1 cellular context compared by ENCODE assay signal in the genomic region with DNA sequence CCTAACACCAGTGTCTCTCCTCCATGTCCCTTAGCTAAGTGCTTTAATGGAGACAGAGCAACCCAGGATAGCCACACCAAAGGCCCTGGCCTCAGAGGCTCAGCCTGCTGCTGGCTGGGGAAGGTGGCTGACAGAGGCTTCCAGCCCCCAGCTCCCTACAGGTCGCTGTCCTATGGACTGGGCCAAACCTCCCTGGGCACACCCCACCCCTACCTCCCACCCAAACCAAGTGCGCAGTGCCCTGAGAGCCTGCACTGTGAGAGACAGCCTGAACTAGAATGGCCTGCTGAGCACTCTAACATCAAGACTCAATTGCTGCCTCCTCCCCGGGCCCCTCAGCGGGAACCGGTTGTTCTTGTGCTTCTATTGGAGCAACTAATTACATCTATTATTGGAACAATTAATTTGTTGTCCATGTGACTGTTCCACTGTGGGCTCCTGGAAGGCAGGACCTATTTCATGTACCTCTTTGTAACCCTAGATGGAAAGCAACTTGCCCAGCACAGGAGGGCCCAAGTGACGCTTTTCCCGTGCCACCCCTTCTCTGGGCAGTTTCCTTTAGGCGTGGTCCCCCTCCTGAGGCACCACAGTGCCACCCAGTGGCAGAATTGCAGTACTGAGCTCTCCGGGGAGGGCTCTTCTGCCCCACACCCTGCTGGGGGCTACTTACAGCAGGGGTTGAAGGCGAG.
TF ChIP-seq lines count a peak whose summit lies in the region.

No MANE protein-coding gene starts in this region.

TF ChIP-seq in HepG2, 621 proteins besides CTCF, POLR2A, EP300 and RAD21 (continued from another document and continues in another):
- TF ChIP-seq ZNF530 (CRISPR knock-in tag; IDR thresholded peaks at IDR 0.05; ENCODE audit: low read depth) (no peak), ZNF709 (CRISPR knock-in tag; IDR thresholded peaks at IDR 0.05) (no peak), NFYC (CRISPR knock-in tag; IDR thresholded peaks at IDR 0.05) (no peak), ZSCAN12 (CRISPR knock-in tag; IDR thresholded peaks at IDR 0.05) (no peak), RFX3 (CRISPR knock-in tag; IDR thresholded peaks at IDR 0.05) (no peak), ZNF724P (CRISPR knock-in tag; IDR thresholded peaks at IDR 0.05; ENCODE audit: borderline replicate concordance) (no peak), ZNF354B (CRISPR knock-in tag; IDR thresholded peaks at IDR 0.05) (no peak), NR2C2 (CRISPR knock-in tag; IDR thresholded peaks at IDR 0.05; ENCODE audit: borderline replicate concordance) (no peak), ZNF510 (CRISPR knock-in tag; IDR thresholded peaks at IDR 0.05; ENCODE audit: low read depth) (no peak), PHB2 (IDR thresholded peaks at IDR 0.05; ENCODE audit: partially characterized antibody) (no peak), ZNF782 (CRISPR knock-in tag; IDR thresholded peaks at IDR 0.05; ENCODE audit: borderline replicate concordance) (no peak), MAFK (conservative IDR thresholded peaks at IDR 0.05 in 1 of 2, IDR thresholded peaks at IDR 0.05 in 1 of 2; ENCODE audit: low read length in 2 of 2) (no peak), PAWR (CRISPR knock-in tag; IDR thresholded peaks at IDR 0.05; ENCODE audit: borderline replicate concordance) (no peak), NRL (CRISPR knock-in tag; IDR thresholded peaks at IDR 0.05; ENCODE audit: borderline replicate concordance) (no peak), NFE2L2 (IDR thresholded peaks at IDR 0.05; ENCODE audit: low read length) (no peak), AKAP8 (CRISPR knock-in tag; IDR thresholded peaks at IDR 0.05) (no peak), ZNF451 (CRISPR knock-in tag; IDR thresholded peaks at IDR 0.05) (0 out of 2 replicates have a peak, but pooled peaks have one; percentile 38), PCBP1 (IDR thresholded peaks at IDR 0.05; ENCODE audit: borderline replicate concordance, low read depth, low read length) (no peak), HOXA5 (CRISPR knock-in tag; IDR thresholded peaks at IDR 0.05) (peak; percentile 62; the same call in 1 of the 2 replicates), NCOA1 (CRISPR knock-in tag; IDR thresholded peaks at IDR 0.05) (no peak), ZNF598 (CRISPR knock-in tag; IDR thresholded peaks at IDR 0.05; ENCODE audit: borderline replicate concordance) (no peak), ZKSCAN1 (IDR thresholded peaks at IDR 0.05; ENCODE audit: low read length) (no peak), ZNF841 (CRISPR knock-in tag; IDR thresholded peaks at IDR 0.05; ENCODE audit: borderline replicate concordance) (no peak), ZNF556 (CRISPR knock-in tag; IDR thresholded peaks at IDR 0.05; ENCODE audit: borderline replicate concordance) (no peak), SKI (IDR thresholded peaks at IDR 0.05; ENCODE audit: partially characterized antibody) (no peak)
- TF ChIP-seq, protein P1, sequence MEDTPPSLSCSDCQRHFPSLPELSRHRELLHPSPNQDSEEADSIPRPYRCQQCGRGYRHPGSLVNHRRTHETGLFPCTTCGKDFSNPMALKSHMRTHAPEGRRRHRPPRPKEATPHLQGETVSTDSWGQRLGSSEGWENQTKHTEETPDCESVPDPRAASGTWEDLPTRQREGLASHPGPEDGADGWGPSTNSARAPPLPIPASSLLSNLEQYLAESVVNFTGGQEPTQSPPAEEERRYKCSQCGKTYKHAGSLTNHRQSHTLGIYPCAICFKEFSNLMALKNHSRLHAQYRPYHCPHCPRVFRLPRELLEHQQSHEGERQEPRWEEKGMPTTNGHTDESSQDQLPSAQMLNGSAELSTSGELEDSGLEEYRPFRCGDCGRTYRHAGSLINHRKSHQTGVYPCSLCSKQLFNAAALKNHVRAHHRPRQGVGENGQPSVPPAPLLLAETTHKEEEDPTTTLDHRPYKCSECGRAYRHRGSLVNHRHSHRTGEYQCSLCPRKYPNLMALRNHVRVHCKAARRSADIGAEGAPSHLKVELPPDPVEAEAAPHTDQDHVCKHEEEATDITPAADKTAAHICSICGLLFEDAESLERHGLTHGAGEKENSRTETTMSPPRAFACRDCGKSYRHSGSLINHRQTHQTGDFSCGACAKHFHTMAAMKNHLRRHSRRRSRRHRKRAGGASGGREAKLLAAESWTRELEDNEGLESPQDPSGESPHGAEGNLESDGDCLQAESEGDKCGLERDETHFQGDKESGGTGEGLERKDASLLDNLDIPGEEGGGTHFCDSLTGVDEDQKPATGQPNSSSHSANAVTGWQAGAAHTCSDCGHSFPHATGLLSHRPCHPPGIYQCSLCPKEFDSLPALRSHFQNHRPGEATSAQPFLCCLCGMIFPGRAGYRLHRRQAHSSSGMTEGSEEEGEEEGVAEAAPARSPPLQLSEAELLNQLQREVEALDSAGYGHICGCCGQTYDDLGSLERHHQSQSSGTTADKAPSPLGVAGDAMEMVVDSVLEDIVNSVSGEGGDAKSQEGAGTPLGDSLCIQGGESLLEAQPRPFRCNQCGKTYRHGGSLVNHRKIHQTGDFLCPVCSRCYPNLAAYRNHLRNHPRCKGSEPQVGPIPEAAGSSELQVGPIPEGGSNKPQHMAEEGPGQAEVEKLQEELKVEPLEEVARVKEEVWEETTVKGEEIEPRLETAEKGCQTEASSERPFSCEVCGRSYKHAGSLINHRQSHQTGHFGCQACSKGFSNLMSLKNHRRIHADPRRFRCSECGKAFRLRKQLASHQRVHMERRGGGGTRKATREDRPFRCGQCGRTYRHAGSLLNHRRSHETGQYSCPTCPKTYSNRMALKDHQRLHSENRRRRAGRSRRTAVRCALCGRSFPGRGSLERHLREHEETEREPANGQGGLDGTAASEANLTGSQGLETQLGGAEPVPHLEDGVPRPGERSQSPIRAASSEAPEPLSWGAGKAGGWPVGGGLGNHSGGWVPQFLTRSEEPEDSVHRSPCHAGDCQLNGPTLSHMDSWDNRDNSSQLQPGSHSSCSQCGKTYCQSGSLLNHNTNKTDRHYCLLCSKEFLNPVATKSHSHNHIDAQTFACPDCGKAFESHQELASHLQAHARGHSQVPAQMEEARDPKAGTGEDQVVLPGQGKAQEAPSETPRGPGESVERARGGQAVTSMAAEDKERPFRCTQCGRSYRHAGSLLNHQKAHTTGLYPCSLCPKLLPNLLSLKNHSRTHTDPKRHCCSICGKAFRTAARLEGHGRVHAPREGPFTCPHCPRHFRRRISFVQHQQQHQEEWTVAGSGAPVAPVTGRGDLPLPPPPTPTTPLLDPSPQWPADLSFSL (CRISPR knock-in tag; IDR thresholded peaks at IDR 0.05), result no peak
- TF ChIP-seq, protein P2, sequence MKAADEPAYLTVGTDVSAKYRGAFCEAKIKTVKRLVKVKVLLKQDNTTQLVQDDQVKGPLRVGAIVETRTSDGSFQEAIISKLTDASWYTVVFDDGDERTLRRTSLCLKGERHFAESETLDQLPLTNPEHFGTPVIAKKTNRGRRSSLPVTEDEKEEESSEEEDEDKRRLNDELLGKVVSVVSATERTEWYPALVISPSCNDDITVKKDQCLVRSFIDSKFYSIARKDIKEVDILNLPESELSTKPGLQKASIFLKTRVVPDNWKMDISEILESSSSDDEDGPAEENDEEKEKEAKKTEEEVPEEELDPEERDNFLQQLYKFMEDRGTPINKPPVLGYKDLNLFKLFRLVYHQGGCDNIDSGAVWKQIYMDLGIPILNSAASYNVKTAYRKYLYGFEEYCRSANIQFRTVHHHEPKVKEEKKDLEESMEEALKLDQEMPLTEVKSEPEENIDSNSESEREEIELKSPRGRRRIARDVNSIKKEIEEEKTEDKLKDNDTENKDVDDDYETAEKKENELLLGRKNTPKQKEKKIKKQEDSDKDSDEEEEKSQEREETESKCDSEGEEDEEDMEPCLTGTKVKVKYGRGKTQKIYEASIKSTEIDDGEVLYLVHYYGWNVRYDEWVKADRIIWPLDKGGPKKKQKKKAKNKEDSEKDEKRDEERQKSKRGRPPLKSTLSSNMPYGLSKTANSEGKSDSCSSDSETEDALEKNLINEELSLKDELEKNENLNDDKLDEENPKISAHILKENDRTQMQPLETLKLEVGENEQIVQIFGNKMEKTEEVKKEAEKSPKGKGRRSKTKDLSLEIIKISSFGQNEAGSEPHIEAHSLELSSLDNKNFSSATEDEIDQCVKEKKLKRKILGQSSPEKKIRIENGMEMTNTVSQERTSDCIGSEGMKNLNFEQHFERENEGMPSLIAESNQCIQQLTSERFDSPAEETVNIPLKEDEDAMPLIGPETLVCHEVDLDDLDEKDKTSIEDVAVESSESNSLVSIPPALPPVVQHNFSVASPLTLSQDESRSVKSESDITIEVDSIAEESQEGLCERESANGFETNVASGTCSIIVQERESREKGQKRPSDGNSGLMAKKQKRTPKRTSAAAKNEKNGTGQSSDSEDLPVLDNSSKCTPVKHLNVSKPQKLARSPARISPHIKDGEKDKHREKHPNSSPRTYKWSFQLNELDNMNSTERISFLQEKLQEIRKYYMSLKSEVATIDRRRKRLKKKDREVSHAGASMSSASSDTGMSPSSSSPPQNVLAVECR (CRISPR knock-in tag; IDR thresholded peaks at IDR 0.05; ENCODE audit: borderline replicate concordance), result no peak
- TF ChIP-seq, protein P3, sequence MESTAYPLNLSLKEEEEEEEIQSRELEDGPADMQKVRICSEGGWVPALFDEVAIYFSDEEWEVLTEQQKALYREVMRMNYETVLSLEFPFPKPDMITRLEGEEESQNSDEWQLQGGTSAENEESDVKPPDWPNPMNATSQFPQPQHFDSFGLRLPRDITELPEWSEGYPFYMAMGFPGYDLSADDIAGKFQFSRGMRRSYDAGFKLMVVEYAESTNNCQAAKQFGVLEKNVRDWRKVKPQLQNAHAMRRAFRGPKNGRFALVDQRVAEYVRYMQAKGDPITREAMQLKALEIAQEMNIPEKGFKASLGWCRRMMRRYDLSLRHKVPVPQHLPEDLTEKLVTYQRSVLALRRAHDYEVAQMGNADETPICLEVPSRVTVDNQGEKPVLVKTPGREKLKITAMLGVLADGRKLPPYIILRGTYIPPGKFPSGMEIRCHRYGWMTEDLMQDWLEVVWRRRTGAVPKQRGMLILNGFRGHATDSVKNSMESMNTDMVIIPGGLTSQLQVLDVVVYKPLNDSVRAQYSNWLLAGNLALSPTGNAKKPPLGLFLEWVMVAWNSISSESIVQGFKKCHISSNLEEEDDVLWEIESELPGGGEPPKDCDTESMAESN (CRISPR knock-in tag; conservative IDR thresholded peaks at IDR 0.05), result no peak
- TF ChIP-seq, protein P4, sequence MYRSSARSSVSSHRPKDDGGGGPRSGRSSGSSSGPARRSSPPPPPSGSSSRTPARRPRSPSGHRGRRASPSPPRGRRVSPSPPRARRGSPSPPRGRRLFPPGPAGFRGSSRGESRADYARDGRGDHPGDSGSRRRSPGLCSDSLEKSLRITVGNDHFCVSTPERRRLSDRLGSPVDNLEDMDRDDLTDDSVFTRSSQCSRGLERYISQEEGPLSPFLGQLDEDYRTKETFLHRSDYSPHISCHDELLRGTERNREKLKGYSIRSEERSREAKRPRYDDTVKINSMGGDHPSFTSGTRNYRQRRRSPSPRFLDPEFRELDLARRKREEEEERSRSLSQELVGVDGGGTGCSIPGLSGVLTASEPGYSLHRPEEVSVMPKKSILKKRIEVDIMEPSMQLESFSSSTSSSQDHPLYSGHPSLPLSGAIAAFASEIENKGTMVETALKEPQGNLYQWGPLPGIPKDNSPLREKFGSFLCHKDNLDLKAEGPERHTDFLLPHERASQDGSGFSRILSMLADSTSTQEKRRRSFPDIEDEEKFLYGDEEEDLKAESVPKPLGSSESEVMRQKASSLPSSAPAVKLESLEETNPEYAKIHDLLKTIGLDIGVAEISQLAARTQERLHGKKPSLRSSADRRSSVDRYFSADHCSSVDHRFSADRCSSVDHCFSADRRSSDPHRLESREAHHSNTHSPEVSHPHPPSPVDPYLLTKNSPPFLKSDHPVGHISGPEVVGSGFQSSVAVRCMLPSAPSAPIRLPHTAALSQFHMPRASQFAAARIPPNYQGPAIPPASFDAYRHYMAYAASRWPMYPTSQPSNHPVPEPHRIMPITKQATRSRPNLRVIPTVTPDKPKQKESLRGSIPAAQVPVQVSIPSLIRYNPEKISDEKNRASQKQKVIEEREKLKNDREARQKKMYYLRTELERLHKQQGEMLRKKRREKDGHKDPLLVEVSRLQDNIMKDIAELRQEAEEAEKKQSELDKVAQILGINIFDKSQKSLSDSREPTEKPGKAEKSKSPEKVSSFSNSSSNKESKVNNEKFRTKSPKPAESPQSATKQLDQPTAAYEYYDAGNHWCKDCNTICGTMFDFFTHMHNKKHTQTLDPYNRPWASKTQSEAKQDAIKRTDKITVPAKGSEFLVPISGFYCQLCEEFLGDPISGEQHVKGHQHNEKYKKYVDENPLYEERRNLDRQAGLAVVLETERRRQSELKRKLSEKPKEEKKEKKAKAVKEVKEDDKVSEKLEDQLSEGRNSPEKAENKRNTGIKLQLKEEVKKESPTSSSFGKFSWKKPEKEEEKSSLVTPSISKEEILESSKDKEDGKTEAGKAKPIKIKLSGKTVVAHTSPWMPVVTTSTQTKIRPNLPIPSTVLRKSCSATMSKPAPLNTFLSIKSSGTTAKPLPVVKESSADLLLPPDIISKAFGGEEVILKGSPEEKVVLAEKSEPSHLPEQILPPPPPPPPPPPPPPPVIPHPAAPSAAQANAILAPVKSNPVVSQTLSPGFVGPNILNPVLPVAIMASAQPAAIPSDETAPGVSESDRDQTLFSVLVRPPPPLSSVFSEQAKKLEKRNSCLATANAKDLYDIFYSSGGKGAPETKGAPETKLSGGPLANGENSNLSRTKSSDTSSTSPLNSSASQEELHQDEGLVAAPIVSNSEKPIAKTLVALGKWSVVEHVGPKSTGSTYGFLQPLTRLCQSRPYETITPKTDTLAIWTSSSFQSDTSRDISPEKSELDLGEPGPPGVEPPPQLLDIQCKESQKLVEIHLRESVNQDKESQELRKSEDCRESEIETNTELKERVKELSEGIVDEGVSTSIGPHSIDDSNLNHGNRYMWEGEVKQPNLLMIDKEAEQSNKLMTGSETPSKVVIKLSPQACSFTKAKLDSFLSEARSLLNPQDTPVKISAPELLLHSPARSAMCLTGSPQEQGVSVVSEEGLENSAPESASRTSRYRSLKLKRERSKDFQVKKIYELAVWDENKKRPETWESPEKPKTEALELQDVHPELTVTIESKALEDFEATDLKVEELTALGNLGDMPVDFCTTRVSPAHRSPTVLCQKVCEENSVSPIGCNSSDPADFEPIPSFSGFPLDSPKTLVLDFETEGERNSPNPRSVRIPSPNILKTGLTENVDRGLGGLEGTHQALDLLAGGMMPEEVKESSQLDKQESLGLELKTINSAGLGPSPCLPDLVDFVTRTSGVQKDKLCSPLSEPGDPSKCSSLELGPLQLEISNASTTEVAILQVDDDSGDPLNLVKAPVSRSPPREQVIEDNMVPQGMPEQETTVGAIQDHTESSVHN (CRISPR knock-in tag; IDR thresholded peaks at IDR 0.05), result no peak
- TF ChIP-seq, protein P5, sequence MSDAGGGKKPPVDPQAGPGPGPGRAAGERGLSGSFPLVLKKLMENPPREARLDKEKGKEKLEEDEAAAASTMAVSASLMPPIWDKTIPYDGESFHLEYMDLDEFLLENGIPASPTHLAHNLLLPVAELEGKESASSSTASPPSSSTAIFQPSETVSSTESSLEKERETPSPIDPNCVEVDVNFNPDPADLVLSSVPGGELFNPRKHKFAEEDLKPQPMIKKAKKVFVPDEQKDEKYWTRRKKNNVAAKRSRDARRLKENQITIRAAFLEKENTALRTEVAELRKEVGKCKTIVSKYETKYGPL (CRISPR knock-in tag; IDR thresholded peaks at IDR 0.05), result no peak
- TF ChIP-seq, protein P6, sequence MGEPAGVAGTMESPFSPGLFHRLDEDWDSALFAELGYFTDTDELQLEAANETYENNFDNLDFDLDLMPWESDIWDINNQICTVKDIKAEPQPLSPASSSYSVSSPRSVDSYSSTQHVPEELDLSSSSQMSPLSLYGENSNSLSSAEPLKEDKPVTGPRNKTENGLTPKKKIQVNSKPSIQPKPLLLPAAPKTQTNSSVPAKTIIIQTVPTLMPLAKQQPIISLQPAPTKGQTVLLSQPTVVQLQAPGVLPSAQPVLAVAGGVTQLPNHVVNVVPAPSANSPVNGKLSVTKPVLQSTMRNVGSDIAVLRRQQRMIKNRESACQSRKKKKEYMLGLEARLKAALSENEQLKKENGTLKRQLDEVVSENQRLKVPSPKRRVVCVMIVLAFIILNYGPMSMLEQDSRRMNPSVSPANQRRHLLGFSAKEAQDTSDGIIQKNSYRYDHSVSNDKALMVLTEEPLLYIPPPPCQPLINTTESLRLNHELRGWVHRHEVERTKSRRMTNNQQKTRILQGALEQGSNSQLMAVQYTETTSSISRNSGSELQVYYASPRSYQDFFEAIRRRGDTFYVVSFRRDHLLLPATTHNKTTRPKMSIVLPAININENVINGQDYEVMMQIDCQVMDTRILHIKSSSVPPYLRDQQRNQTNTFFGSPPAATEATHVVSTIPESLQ (CRISPR knock-in tag; conservative IDR thresholded peaks at IDR 0.05), result no peak
